Comparison of ENCODE assay signal across 13 cellular contexts in the genomic region with DNA sequence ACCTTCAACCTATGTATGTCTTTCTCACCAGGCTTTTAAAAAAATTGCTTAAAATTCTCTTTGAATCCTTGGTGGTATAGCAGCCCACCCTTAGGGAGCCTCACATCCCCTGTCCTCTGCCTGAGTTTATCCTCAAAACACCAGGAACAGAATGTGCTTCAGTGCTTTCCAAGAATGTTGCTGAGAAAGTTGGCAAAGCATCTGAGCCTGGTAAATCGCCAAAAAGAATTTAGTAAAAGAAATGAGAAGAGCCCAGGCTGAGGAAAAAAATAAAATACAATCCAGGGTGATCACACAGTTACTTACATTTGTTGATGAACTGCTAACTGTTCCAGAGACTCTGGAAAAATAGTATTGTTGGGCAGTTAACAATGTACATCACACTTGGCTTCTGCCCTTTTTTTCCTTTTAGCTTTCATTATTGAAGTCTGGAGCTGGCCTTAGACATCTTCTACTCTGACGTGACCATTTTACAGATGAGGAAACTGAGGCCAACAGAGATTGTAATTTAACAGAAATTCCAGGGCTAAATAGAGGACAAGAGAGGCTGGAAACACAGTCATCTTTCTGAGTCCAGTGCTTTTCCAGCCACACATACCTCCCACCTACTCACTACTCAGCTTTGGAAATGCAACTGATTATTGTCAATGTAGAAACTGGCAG.
DNase-seq lines count a peak whose midpoint lies in the region; ATAC-seq and TF ChIP-seq lines count a peak whose summit lies in the region.
"Had no signal": no experiment of that assay in that cellular context is flagged by ENCODE, and none has a peak within 500 bp of the region (broad histone marks: within the 10 kb centered on the region; RNA-seq: fewer than 3 reads in every experiment).

No MANE protein-coding gene starts in this region.

- peak overlapping the region; percentile 78 for H3K9ac ChIP-seq in adipocyte (ENCODE audit: low read length)

- H3K9me3 ChIP-seq in adipocyte (ENCODE audit: control insufficient read depth, low read length), result no peaks in the 10 kb centered on the region
- H3K9me3 ChIP-seq in muscle layer of duodenum (ENCODE audit: control insufficient read depth in 1 of 2, low read length in 2 of 2), result no peaks in the 10 kb centered on the region
- H3K9me3 ChIP-seq in upper lobe of left lung, result no peaks in the 10 kb centered on the region
- H3K9me3 ChIP-seq: SJSA1 had no signal

- peaks cover 35% of the 10 kb centered on the region for H3K4me1 ChIP-seq in adipocyte (ENCODE audit: control insufficient read depth, insufficient read depth, low read length)
- peaks cover 0 to 18% of the 10 kb centered on the region in 2 donors for H3K4me1 ChIP-seq in muscle layer of duodenum (ENCODE audit: control insufficient read depth in 1 of 2, insufficient read depth in 2 of 2, low read length in 2 of 2)
- H3K4me1 ChIP-seq in upper lobe of left lung, result peaks cover 0 to 8% (median 5%) of the 10 kb centered on the region in 4 donors

- no peak for TF ChIP-seq CTCF in upper lobe of left lung (IDR thresholded peaks at IDR 0.05)

- H3K4me3 ChIP-seq in adipocyte (ENCODE audit: low read length) (peak overlapping the region; percentile 70), muscle layer of duodenum (ENCODE audit: low read depth in 1 of 2, low read length in 2 of 2) (no peak overlapping the region), upper lobe of left lung (no peak overlapping the region)
- H3K4me3 ChIP-seq: SJSA1 had no signal

- ATAC-seq in upper lobe of left lung (ENCODE audit: low FRiP score in 2 of 2) (peak; percentile 30 to 66), GM21367 (IDR thresholded peaks at IDR 0.05; ENCODE audit: unreplicated experiment) (no peak), HG02852 (IDR thresholded peaks at IDR 0.05; ENCODE audit: unreplicated experiment) (no peak)
- ATAC-seq: activated CD4-positive, alpha-beta T cell treated with anti-CD3 and anti-CD28 coated beads for 36 hours had no signal

- TF ChIP-seq POLR2A in upper lobe of left lung (IDR thresholded peaks at IDR 0.05), result no peak

- H3K27ac ChIP-seq in muscle layer of duodenum (ENCODE audit: low read length) (peak overlapping the region; percentile 72), upper lobe of left lung (peak overlapping the region in 3 of 4 donors; percentile 23 to 68 (median 59))
- H3K27ac ChIP-seq: SJSA1 had no signal

- H3K27me3 ChIP-seq in adipocyte (replicated peaks; ENCODE audit: control insufficient read depth, insufficient read depth, low read length) (no peaks in the 10 kb centered on the region), muscle layer of duodenum (ENCODE audit: low read depth, low read length) (no peaks in the 10 kb centered on the region), upper lobe of left lung (no peaks in the 10 kb centered on the region)
- H3K27me3 ChIP-seq: SJSA1 had no signal

- H3K36me3 ChIP-seq in adipocyte (ENCODE audit: control insufficient read depth, insufficient read depth, low read length, severe bottlenecking) (no peaks in the 10 kb centered on the region), muscle layer of duodenum (ENCODE audit: control insufficient read depth in 1 of 2, insufficient read depth in 2 of 2, low read length in 2 of 2) (no peaks in the 10 kb centered on the region), upper lobe of left lung (no peaks in the 10 kb centered on the region)
- H3K36me3 ChIP-seq: SJSA1 had no signal

- TF ChIP-seq EP300 in upper lobe of left lung (IDR thresholded peaks at IDR 0.05), result peak in 2 of 4 donors; percentile 32 to 54

- DNase-seq in adipocyte (ENCODE audit: low read depth) (peak; percentile 92), fibroblast of the conjunctiva (ENCODE audit: low read depth) (peak; percentile 62), upper lobe of left lung (no peak), epidermal melanocyte (ENCODE audit: insufficient read length, low spot score) (no peak), NCI-H774 (lab: John Stamatoyannopoulos, UW) (no peak)
- DNase-seq: activated CD4-positive, alpha-beta T cell treated with anti-CD3 and anti-CD28 coated beads for 36 hours; DMS153; NCI-H446 treated with DMSO at 0.1 percent for 48 hours; stimulated activated CD4-positive, alpha-beta T cell treated with anti-CD3 and anti-CD28 coated beads, Interleukin-2, amount 100 ng/mL, for 24 hours had no signal

- WGBS in upper lobe of left lung, 2 donors, result 62 to 68% methylated on average over 2 of the region's 2 CpGs

Comparison
In these comparisons a context has a peak if more than half of its experiments do, and no peak if none do; other contexts are left out.
1. DNase-seq: peak in adipocyte (single experiment) and fibroblast of the conjunctiva (single experiment); none in upper lobe of left lung (0 of 2), epidermal melanocyte (single experiment) and NCI-H774 (single experiment).
2. ATAC-seq: peak in upper lobe of left lung (2 of 2); none in GM21367 (single experiment) and HG02852 (single experiment).